Comparison of ENCODE assay signal across 8 cellular contexts in genomic region chr10:69318997-69319727, GRCh38. TPM values are rescaled to one million over a fixed set of nuclear protein-coding genes. Genes with fewer than 3 reads are reported as not detected.
DNase-seq lines count a peak whose midpoint lies in the region; ATAC-seq and TF ChIP-seq lines count a peak whose summit lies in the region.

No MANE protein-coding gene starts in this region.

- DNase-seq in ACHN (peak; percentile 59), UCSD-AML1 (lab: John Stamatoyannopoulos, UW; ENCODE audit: unreplicated experiment) (peak; percentile 73), body of pancreas (peak; percentile 53 to 74 (median 69)), immature natural killer cell (peak; percentile 38 to 55 (median 47)), NCI-H774 (lab: John Stamatoyannopoulos, UW) (no peak)
- peak; percentile 72 to 78 for DNase-seq in stimulated activated CD4-positive, alpha-beta T cell treated with anti-CD3 and anti-CD28 coated beads, Interleukin-15, amount 100 ng/mL, for 48 hours (ENCODE audit: low read depth in 2 of 2)

- H3K27ac Mint-ChIP-seq in immature natural killer cell = peak overlapping the region; percentile 78 to 92 (median 90)

- no peaks in the 10 kb centered on the region for H3K9me3 Mint-ChIP-seq in immature natural killer cell

- H3K4me1 Mint-ChIP-seq in immature natural killer cell = peaks cover 43 to 49% of the 10 kb centered on the region in 2 donors

- no peaks in the 10 kb centered on the region for H3K36me3 ChIP-seq in body of pancreas (replicated peaks in 1 of 2; ENCODE audit: insufficient read depth in 1 of 2, low read depth in 2 of 2)

- H3K36me3 Mint-ChIP-seq in immature natural killer cell = no peaks in the 10 kb centered on the region

- no peaks in the 10 kb centered on the region for H3K9me3 ChIP-seq in body of pancreas

- peak in 2 of 3 donors; percentile 3 to 16 for TF ChIP-seq POLR2A in body of pancreas (IDR thresholded peaks at IDR 0.05)

- peaks cover 46% of the 10 kb centered on the region for H3K4me1 ChIP-seq in body of pancreas

- peak overlapping the region; percentile 64 to 91 (median 79) for H3K27ac ChIP-seq in body of pancreas

- ATAC-seq in GM19023 (IDR thresholded peaks at IDR 0.05; ENCODE audit: unreplicated experiment) (peak; percentile 28), HG03342 (IDR thresholded peaks at IDR 0.05; ENCODE audit: unreplicated experiment) (peak; percentile 28), body of pancreas (peak; percentile 18)

- in situ Hi-C loops in ACHN (cut with HindIII; ENCODE audit: low pct_ligation_motif_present, low pct_unique_long_range_greater_than_20kb, low sequenced_read_pairs) = no loop called here

- intact Hi-C loops in body of pancreas (cut with DNase I) = no loop called here

- TF ChIP-seq CTCF in body of pancreas (IDR thresholded peaks at IDR 0.05) = no peak

- WGBS in body of pancreas, 2 donors = 4 to 12% methylated on average over 8 to 45 of the region's 56 CpGs

- H3K4me3 ChIP-seq in body of pancreas = peak overlapping the region; percentile 6 to 41

- H3K4me3 Mint-ChIP-seq in immature natural killer cell = peak overlapping the region; percentile 91 to 95 (median 94)

- H3K27me3 ChIP-seq in body of pancreas = no peaks in the 10 kb centered on the region

- H3K27me3 Mint-ChIP-seq in immature natural killer cell (ENCODE audit: low read depth in 3 of 3) = peaks cover 6 to 8% (median 6%) of the 10 kb centered on the region in 3 donors

RNA-seq across cellular contexts. Expression of gene HK1, which starts 40.9 kb away (rescaled TPM):
- 10 to 100 TPM; 15.8 to 17.1 TPM for total RNA-seq in body of pancreas
- polyA plus RNA-seq in immature natural killer cell = 10 to 100 TPM; 48.8 to 96.3 (median 72.2) TPM
